Comparison of ENCODE assay signal across 18 cellular contexts in the genomic region with DNA sequence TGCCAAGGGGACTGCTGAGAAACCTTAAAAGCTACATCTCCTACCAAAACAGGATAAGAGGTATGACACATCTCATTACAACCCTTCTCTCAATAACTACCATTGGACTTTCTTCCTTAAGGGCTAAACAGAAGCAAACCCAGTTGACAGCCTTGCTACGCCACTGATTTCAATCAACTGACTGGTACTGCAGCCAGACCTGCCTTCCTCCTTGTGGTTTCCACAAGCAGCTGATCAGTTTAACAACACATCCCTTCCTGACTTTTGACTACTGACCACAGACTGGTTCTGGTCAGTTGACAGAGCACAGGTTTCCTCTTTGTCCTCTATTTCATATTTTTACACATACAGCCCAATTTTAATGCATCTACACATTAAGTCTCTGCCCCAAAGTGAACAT.
A peak's percentile ranks its signal among the peaks of the same experiment; 100 is the strongest.
DNase-seq lines count a peak whose midpoint lies in the region; ATAC-seq and TF ChIP-seq lines count a peak whose summit lies in the region.
"Had no signal": no experiment of that assay in that cellular context is flagged by ENCODE, and none has a peak within 500 bp of the region (broad histone marks: within the 10 kb centered on the region; RNA-seq: fewer than 3 reads in every experiment).

No MANE protein-coding gene starts in this region.

- no peak overlapping the region for H3K27ac Mint-ChIP-seq in natural killer cell

- ATAC-seq in natural killer cell = no peak
- no peak for ATAC-seq in omental fat pad (ENCODE audit: low FRiP score)
- ATAC-seq: A549, K562 had no signal

- H3K4me3 Mint-ChIP-seq in natural killer cell = no peak overlapping the region

- H3K27me3 Mint-ChIP-seq in natural killer cell (ENCODE audit: low read depth in 2 of 2) = peaks cover 0 to 3% of the 10 kb centered on the region in 2 donors

- no peaks in the 10 kb centered on the region for H3K9me3 Mint-ChIP-seq in natural killer cell

- peaks cover 0 to 10% of the 10 kb centered on the region in 2 donors for H3K4me1 Mint-ChIP-seq in natural killer cell

- H3K36me3 Mint-ChIP-seq in natural killer cell = no peaks in the 10 kb centered on the region

- peak; percentile 9 for DNase-seq in ELF-1 (ENCODE audit: low read depth, low spot score)
- DNase-seq in SKM-1 treated with dmso at 0.1 percent for 144 hours (lab: John Stamatoyannopoulos, UW; ENCODE audit: unreplicated experiment) = peak; percentile 54
- peak; percentile 77 for DNase-seq in islet precursor cell
- DNase-seq in pons (ENCODE audit: low spot score) = peak; percentile 30
- no peak for DNase-seq in NCI-H82 treated with DMSO at 0.1 percent for 48 hours (lab: John Stamatoyannopoulos, UW; ENCODE audit: unreplicated experiment)
- DNase-seq in natural killer cell = no peak
- DNase-seq in omental fat pad (ENCODE audit: low spot score) = no peak
- no peak for DNase-seq in NCI-H510A treated with DMSO at 0.1 percent for 48 hours (lab: John Stamatoyannopoulos, UW)
- DNase-seq: DMS 273 treated with DMSO at 0.1 percent for 48 hours, NCI-H1048, NCI-H146, NCI-H2081 treated with DMSO at 0.1 percent for 48 hours, NCI-H2227 treated with DMSO at 0.1 percent for 48 hours, NCI-H526, RPMI8226, SIG-M5 had no signal

- intact Hi-C loops in natural killer cell (cut with micrococcal nuclease) = loop anchor here (10.0 kb wide), 1 partner anchor 968 kb away; no protein-coding TSS in a partner anchor

- TF ChIP-seq CTCF in natural killer cell (IDR thresholded peaks at IDR 0.05) = no peak
- no peak for TF ChIP-seq CTCF in omental fat pad (IDR thresholded peaks at IDR 0.05)

Comparison
In these comparisons a context has a peak if more than half of its experiments do, and no peak if none do; other contexts are left out.
1. DNase-seq: peak in ELF-1 (single experiment), SKM-1 treated with dmso at 0.1 percent for 144 hours (single experiment), islet precursor cell (single experiment) and pons (single experiment); none in NCI-H82 treated with DMSO at 0.1 percent for 48 hours (single experiment), natural killer cell (single experiment), omental fat pad (single experiment) and NCI-H510A treated with DMSO at 0.1 percent for 48 hours (single experiment).